ENCODE assay signal across 1 cellular context in genomic region chr3:51943451-51944391, GRCh38.
TF ChIP-seq lines count a peak whose summit lies in the region.

No MANE protein-coding gene starts in this region.

TF ChIP-seq in GM12878, 131 proteins besides CTCF, POLR2A, EP300 and RAD21:
- TF ChIP-seq HSF1 (IDR thresholded peaks at IDR 0.05; ENCODE audit: low read depth, low read length) (no peak), ZNF687 (IDR thresholded peaks at IDR 0.05) (no peak), CREM (IDR thresholded peaks at IDR 0.05; ENCODE audit: low read depth) (no peak)
